Comparison of ENCODE assay signal across 1 cellular context in genomic region chr1:29202584-29203340, GRCh38.
A peak's percentile ranks its signal among the peaks of the same experiment; 100 is the strongest.
TF ChIP-seq lines count a peak whose summit lies in the region.

No MANE protein-coding gene starts in this region.

TF ChIP-seq in HepG2, 621 proteins besides CTCF, POLR2A, EP300 and RAD21 (continued from another document and continues in another):
- TF ChIP-seq MIER3 (CRISPR knock-in tag; IDR thresholded peaks at IDR 0.05; ENCODE audit: borderline replicate concordance) (0 out of 2 replicates have a peak, but pooled peaks have one; percentile 46), ZNF775 (CRISPR knock-in tag; IDR thresholded peaks at IDR 0.05; ENCODE audit: borderline replicate concordance) (no peak), GFI1 (CRISPR knock-in tag; IDR thresholded peaks at IDR 0.05; ENCODE audit: borderline replicate concordance) (no peak), ZMYM2 (CRISPR knock-in tag; IDR thresholded peaks at IDR 0.05) (no peak), PHF5A (CRISPR knock-in tag; IDR thresholded peaks at IDR 0.05; ENCODE audit: low read depth, unreplicated experiment) (no peak), HNRNPL (IDR thresholded peaks at IDR 0.05; ENCODE audit: low read depth, low read length) (no peak), MAFK (conservative IDR thresholded peaks at IDR 0.05 in 1 of 2, IDR thresholded peaks at IDR 0.05 in 1 of 2; ENCODE audit: low read length in 2 of 2) (peak; percentile 36 to 44; a peak in 2 of 4 replicates), ZEB1 (IDR thresholded peaks at IDR 0.05; ENCODE audit: insufficient replicate concordance, low read depth) (no peak), GATAD2A (CRISPR knock-in tag; IDR thresholded peaks at IDR 0.05) (peak; percentile 55; the same call in 1 of the 2 replicates), ZFP82 (CRISPR knock-in tag; IDR thresholded peaks at IDR 0.05; ENCODE audit: borderline replicate concordance) (no peak), SRSF4 (IDR thresholded peaks at IDR 0.05; ENCODE audit: low read depth, low read length, poor library complexity, severe bottlenecking) (no peak), KDM6A (CRISPR knock-in tag; IDR thresholded peaks at IDR 0.05; ENCODE audit: low read depth) (no peak), MEIS1 (CRISPR knock-in tag; IDR thresholded peaks at IDR 0.05; ENCODE audit: borderline replicate concordance) (no peak), ATF2 (CRISPR knock-in tag; IDR thresholded peaks at IDR 0.05) (peak; percentile 53; the same call in 1 of the 2 replicates), ZNF530 (CRISPR knock-in tag; IDR thresholded peaks at IDR 0.05; ENCODE audit: low read depth) (no peak), ZNF329 (CRISPR knock-in tag; IDR thresholded peaks at IDR 0.05; ENCODE audit: low read depth) (no peak), ZNF614 (CRISPR knock-in tag; IDR thresholded peaks at IDR 0.05; ENCODE audit: borderline replicate concordance) (no peak), CSRNP1 (CRISPR knock-in tag; IDR thresholded peaks at IDR 0.05) (no peak), MAFF (IDR thresholded peaks at IDR 0.05; ENCODE audit: low read depth, low read length) (peak; percentile 49), POGZ (CRISPR knock-in tag; IDR thresholded peaks at IDR 0.05) (no peak), ZFP90 (CRISPR knock-in tag; IDR thresholded peaks at IDR 0.05; ENCODE audit: borderline replicate concordance) (0 out of 2 replicates have a peak, but pooled peaks have one; percentile 45), SP1 (IDR thresholded peaks at IDR 0.05) (no peak), SP1 (CRISPR knock-in tag; IDR thresholded peaks at IDR 0.05) (no peak), SP140L (CRISPR knock-in tag; IDR thresholded peaks at IDR 0.05; ENCODE audit: borderline replicate concordance) (no peak), ZNF710 (CRISPR knock-in tag; IDR thresholded peaks at IDR 0.05; ENCODE audit: borderline replicate concordance) (no peak), IKZF1 (IDR thresholded peaks at IDR 0.05) (no peak), ZBTB49 (CRISPR knock-in tag; IDR thresholded peaks at IDR 0.05; ENCODE audit: borderline replicate concordance) (no peak), ZNF580 (CRISPR knock-in tag; IDR thresholded peaks at IDR 0.05; ENCODE audit: borderline replicate concordance, low read depth) (no peak; the same call in 1 of the 2 replicates), PLRG1 (conservative IDR thresholded peaks at IDR 0.05) (no peak), ZBTB37 (CRISPR knock-in tag; IDR thresholded peaks at IDR 0.05) (no peak), NFKBIZ (CRISPR knock-in tag; IDR thresholded peaks at IDR 0.05) (no peak), ZNF672 (CRISPR knock-in tag; IDR thresholded peaks at IDR 0.05) (no peak), PBX3 (CRISPR knock-in tag; IDR thresholded peaks at IDR 0.05; ENCODE audit: borderline replicate concordance) (no peak), ZKSCAN5 (CRISPR knock-in tag; IDR thresholded peaks at IDR 0.05) (no peak), SKI (IDR thresholded peaks at IDR 0.05; ENCODE audit: partially characterized antibody) (no peak), NR2C2 (CRISPR knock-in tag; IDR thresholded peaks at IDR 0.05; ENCODE audit: borderline replicate concordance) (no peak; the same call in 1 of the 2 replicates), SALL2 (CRISPR knock-in tag; IDR thresholded peaks at IDR 0.05) (0 out of 2 replicates have a peak, but pooled peaks have one; percentile 29), ZNF570 (CRISPR knock-in tag; IDR thresholded peaks at IDR 0.05; ENCODE audit: borderline replicate concordance) (no peak), ATF3 (CRISPR knock-in tag; IDR thresholded peaks at IDR 0.05) (peak; percentile 76), KDM1A (CRISPR knock-in tag; IDR thresholded peaks at IDR 0.05) (no peak), MTA1 (CRISPR knock-in tag; IDR thresholded peaks at IDR 0.05; ENCODE audit: borderline replicate concordance) (no peak), BCLAF1 (IDR thresholded peaks at IDR 0.05) (no peak), SSRP1 (CRISPR knock-in tag; IDR thresholded peaks at IDR 0.05) (no peak), MEF2D (CRISPR knock-in tag; IDR thresholded peaks at IDR 0.05) (no peak), FOSL2 (CRISPR knock-in tag; IDR thresholded peaks at IDR 0.05) (peak; percentile 98), ZNF703 (CRISPR knock-in tag; IDR thresholded peaks at IDR 0.05; ENCODE audit: borderline replicate concordance) (no peak), HMGXB3 (CRISPR knock-in tag; IDR thresholded peaks at IDR 0.05; ENCODE audit: borderline replicate concordance) (peak; percentile 55; the same call in 1 of the 2 replicates), CEBPG (CRISPR knock-in tag; IDR thresholded peaks at IDR 0.05) (no peak), BHLHE40 (IDR thresholded peaks at IDR 0.05; ENCODE audit: low read length) (no peak), CENPX (CRISPR knock-in tag; IDR thresholded peaks at IDR 0.05) (no peak), EED (CRISPR knock-in tag; IDR thresholded peaks at IDR 0.05) (no peak)
